3 cellular contexts compared by ENCODE assay signal in genomic region chr12:88406905-88407304, GRCh38.
"Had no signal": no experiment of that assay in that cellular context is flagged by ENCODE, and none has a peak within 500 bp of the region (broad histone marks: within the 10 kb centered on the region; RNA-seq: fewer than 3 reads in every experiment).

No MANE protein-coding gene starts in this region.

- DNase-seq: GDM1, GF-D8 had no signal

- H3K4me3 ChIP-seq: GM12878 had no signal

- ATAC-seq: GM12878 had no signal
